ENCODE assay signal across 17 cellular contexts in genomic region chr7:55081067-55081853, GRCh38.
A peak's percentile ranks its signal among the peaks of the same experiment; 100 is the strongest.
DNase-seq lines count a peak whose midpoint lies in the region; ATAC-seq, FAIRE-seq and TF ChIP-seq lines count a peak whose summit lies in the region.
"Had no signal": no experiment of that assay in that cellular context is flagged by ENCODE, and none has a peak within 500 bp of the region (broad histone marks: within the 10 kb centered on the region; RNA-seq: fewer than 3 reads in every experiment).

No MANE protein-coding gene starts in this region.

- no peak for DNase-seq in Right ventricle myocardium inferior (ENCODE audit: missing footprints)
- no peak for DNase-seq in left cardiac atrium
- DNase-seq in fibroblast of the aortic adventitia (ENCODE audit: low read depth) = peak; percentile 4
- DNase-seq in pancreas = peak in 2 of 6 donors; percentile 29
- no peak for DNase-seq in DMS53 treated with DMSO at 0.1 percent for 48 hours (lab: John Stamatoyannopoulos, UW; ENCODE audit: unreplicated experiment)
- no peak for DNase-seq in cerebellar nuclear complex (lab: John Stamatoyannopoulos, UW)
- DNase-seq in T-helper 1 cell = no peak
- DNase-seq: activated T-cell treated with anti-CD3 and anti-CD28 coated beads, Interleukin-2, amount 50 U/mL, for 24 hours; DND-41; natural killer cell; NCI-H2029 treated with DMSO at 0.1 percent for 48 hours; PC-3; stimulated activated naive CD4-positive, alpha-beta T cell treated with Interleukin-2 at 50 U/mL for 16 hours; WERI-Rb-1 had no signal

- ATAC-seq in Right ventricle myocardium inferior (peak; percentile 45), left cardiac atrium (no peak), pancreas (peak; percentile 56 to 72 (median 68)), GM19397 (IDR thresholded peaks at IDR 0.05; ENCODE audit: unreplicated experiment) (no peak)
- ATAC-seq: natural killer cell, PC-3 had no signal

- no peak for FAIRE-seq in pancreas (lab: Jason Lieb, UNC)
- FAIRE-seq: astrocyte, endometrium had no signal

- no peaks in the 10 kb centered on the region for H3K36me3 ChIP-seq in pancreas
- H3K36me3 ChIP-seq: WERI-Rb-1 had no signal

- TF ChIP-seq CTCF in fibroblast of the aortic adventitia (IDR thresholded peaks at IDR 0.05; ENCODE audit: insufficient read depth, low read length) (no peak), pancreas (IDR thresholded peaks at IDR 0.05) (no peak)

- peak overlapping the region in 2 of 4 donors; percentile 50 to 54 for H3K27ac ChIP-seq in pancreas
- H3K27ac ChIP-seq: WERI-Rb-1 had no signal

- peaks cover 19 to 47% (median 42%) of the 10 kb centered on the region in 3 donors for H3K4me1 ChIP-seq in pancreas

- intact Hi-C loops in Right ventricle myocardium inferior (cut with DNase I) = no loop called here
- intact Hi-C loops in left cardiac atrium (cut with DNase I) = no loop called here
- intact Hi-C loops in pancreas (cut with DNase I) = loop anchor here in 1 of 3 donors (10.0 kb wide), 1 partner anchor 56 kb away; no protein-coding TSS in a partner anchor

- no peaks in the 10 kb centered on the region for H3K9me3 ChIP-seq in pancreas

- peak overlapping the region; percentile 31 for H3K4me3 ChIP-seq in fibroblast of the aortic adventitia (ENCODE audit: low read depth, low read length)
- no peak overlapping the region for H3K4me3 ChIP-seq in pancreas

- H3K27me3 ChIP-seq in pancreas = no peaks in the 10 kb centered on the region

- WGBS in pancreas, 2 donors = 17 to 24% methylated on average over 13 of the region's 13 CpGs

Comparison
In these comparisons a context has a peak if more than half of its experiments do, and no peak if none do; other contexts are left out.
1. ATAC-seq: peak in Right ventricle myocardium inferior (single experiment) and pancreas (4 of 4); none in left cardiac atrium (0 of 2) and GM19397 (single experiment).